19 cellular contexts compared by ENCODE assay signal in genomic region chr11:657691-658126, GRCh38. TPM values are rescaled to one million over a fixed set of nuclear protein-coding genes. Genes with fewer than 3 reads are reported as not detected.
DNase-seq lines count a peak whose midpoint lies in the region; ATAC-seq and TF ChIP-seq lines count a peak whose summit lies in the region.
"Had no signal": no experiment of that assay in that cellular context is flagged by ENCODE, and none has a peak within 500 bp of the region (broad histone marks: within the 10 kb centered on the region; RNA-seq: fewer than 3 reads in every experiment).

No MANE protein-coding gene starts in this region.

- H3K4me3 Mint-ChIP-seq in activated CD4-positive, alpha-beta T cell treated with anti-CD3 and anti-CD28 coated beads, Interleukin-2, amount 10 ng/mL, durations not matched to agents 24 days and 14 days: no peak overlapping the region
- H3K4me3 Mint-ChIP-seq: CD8-positive, alpha-beta memory T cell had no signal

- BruUV-seq in mammary epithelial cell (replicated peaks; lab: Mats Ljungman, UMichigan): no TSS peak

- peak overlapping the region in 3 of 4 donors; percentile 47 to 89 (median 84) for H3K27ac ChIP-seq in Peyer's patch
- no peak overlapping the region for H3K27ac ChIP-seq in mammary epithelial cell (ENCODE audit: insufficient read depth, low read depth, low read length)
- no peak overlapping the region for H3K27ac ChIP-seq in osteoblast (ENCODE audit: low read depth, low read length)
- H3K27ac ChIP-seq: SK-N-MC had no signal

- peaks cover 0 to 53% (median 7%) of the 10 kb centered on the region in 4 donors for H3K4me1 ChIP-seq in Peyer's patch
- peaks cover 16% of the 10 kb centered on the region for H3K4me1 ChIP-seq in mammary epithelial cell (ENCODE audit: insufficient read depth, low read length)
- H3K4me1 ChIP-seq in osteoblast (ENCODE audit: insufficient read depth, low read length): no peaks in the 10 kb centered on the region
- H3K4me1 ChIP-seq: HAP-1 had no signal

- peaks cover 2% of the 10 kb centered on the region for H3K4me1 Mint-ChIP-seq in activated CD4-positive, alpha-beta T cell treated with anti-CD3 and anti-CD28 coated beads, Interleukin-2, amount 10 ng/mL, durations not matched to agents 24 days and 14 days
- H3K4me1 Mint-ChIP-seq: CD8-positive, alpha-beta memory T cell had no signal

- H3K4me2 ChIP-seq in mammary epithelial cell (ENCODE audit: insufficient read depth, low read depth, low read length) (no peak overlapping the region), osteoblast (ENCODE audit: insufficient read depth, low read length) (no peak overlapping the region)

- DNase-seq in Peyer's patch: peak in 2 of 3 donors; percentile 81 to 83
- DNase-seq in mammary epithelial cell: no peak
- no peak for DNase-seq in left colon
- peak; percentile 62 for DNase-seq in osteoblast (ENCODE audit: insufficient read length, low spot score, missing footprints)
- no peak for DNase-seq in activated naive CD4-positive, alpha-beta T cell (lab: John Stamatoyannopoulos, UW)
- no peak for DNase-seq in SHP77 (lab: John Stamatoyannopoulos, UW)
- no peak for DNase-seq in activated CD4-positive, alpha-beta T cell treated with anti-CD3 and anti-CD28 coated beads, Interleukin-2, amount 10 ng/mL, durations not matched to agents 24 days and 14 days
- DNase-seq: ACHN; CD8-positive, alpha-beta memory T cell; DMS53; EL; NCI-H1092 treated with DMSO at 0.1 percent for 48 hours; NCI-H2081 treated with DMSO at 0.1 percent for 48 hours; Right ventricle myocardium superior had no signal

- peaks cover 16% of the 10 kb centered on the region for H3K36me3 Mint-ChIP-seq in activated CD4-positive, alpha-beta T cell treated with anti-CD3 and anti-CD28 coated beads, Interleukin-2, amount 10 ng/mL, durations not matched to agents 24 days and 14 days (ENCODE audit: low read depth)

- peak overlapping the region in 1 of 4 donors; percentile 3 for H3K4me3 ChIP-seq in Peyer's patch
- H3K4me3 ChIP-seq in mammary epithelial cell (replicated peaks in 1 of 3; ENCODE audit: insufficient read depth in 1 of 3, low read depth in 2 of 3, low read length in 3 of 3): no peak overlapping the region
- H3K4me3 ChIP-seq in osteoblast (ENCODE audit: insufficient read depth, low read length): no peak overlapping the region
- H3K4me3 ChIP-seq: GM12878, HAP-1, SK-N-MC had no signal

- CTCF ChIA-PET in mammary epithelial cell (lab: Charles Lee; ENCODE audit: low non-redundant PET): no interaction called here

- H3K27ac Mint-ChIP-seq in activated CD4-positive, alpha-beta T cell treated with anti-CD3 and anti-CD28 coated beads, Interleukin-2, amount 10 ng/mL, durations not matched to agents 24 days and 14 days: no peak overlapping the region

- 64% methylated on average over 14 of the region's 14 CpGs for WGBS in mammary epithelial cell (ENCODE audit: low coverage, missing lambda C conversion rate)

- H2AFZ ChIP-seq in mammary epithelial cell (ENCODE audit: low read depth, low read length): no peak overlapping the region
- no peak overlapping the region for H2AFZ ChIP-seq in osteoblast (ENCODE audit: low read length)

- peaks cover 0 to 15% (median 0%) of the 10 kb centered on the region in 3 donors for H3K36me3 ChIP-seq in Peyer's patch
- peaks cover 2% of the 10 kb centered on the region for H3K36me3 ChIP-seq in mammary epithelial cell (ENCODE audit: insufficient read depth, low read length)
- H3K36me3 ChIP-seq in osteoblast (ENCODE audit: insufficient read depth, low read length): peaks cover 13% of the 10 kb centered on the region

- ATAC-seq in left colon: peak; percentile 73
- ATAC-seq: GM12878 had no signal

- TF ChIP-seq POLR2A in Peyer's patch (IDR thresholded peaks at IDR 0.05): peak; percentile 37 to 46

- peak overlapping the region; percentile 7 for H3K9ac ChIP-seq in mammary epithelial cell (ENCODE audit: insufficient read depth, low read length)

- no peaks in the 10 kb centered on the region for H3K27me3 ChIP-seq in Peyer's patch
- H3K27me3 ChIP-seq in mammary epithelial cell (ENCODE audit: insufficient read depth, low read length): no peaks in the 10 kb centered on the region
- no peaks in the 10 kb centered on the region for H3K27me3 ChIP-seq in osteoblast (ENCODE audit: insufficient read depth, low read length)

- H3K79me2 ChIP-seq in mammary epithelial cell (ENCODE audit: insufficient read depth, low read length) (peaks cover 5% of the 10 kb centered on the region), osteoblast (ENCODE audit: insufficient read depth, low read length) (peaks cover 4% of the 10 kb centered on the region)

- H3K9me3 ChIP-seq in Peyer's patch: no peaks in the 10 kb centered on the region
- no peaks in the 10 kb centered on the region for H3K9me3 ChIP-seq in mammary epithelial cell (replicated peaks; ENCODE audit: insufficient read depth, low read length)
- no peaks in the 10 kb centered on the region for H3K9me3 ChIP-seq in osteoblast (ENCODE audit: low read depth, low read length)
- H3K9me3 ChIP-seq: HAP-1 had no signal

- dilution Hi-C loops in mammary epithelial cell (cut with HindIII; ENCODE audit: low sequenced_read_pairs): loop anchor here (25.0 kb wide), 1 partner anchor 145 kb away; the partner anchor contains the start of gene RNH1

- no peaks in the 10 kb centered on the region for H4K20me1 ChIP-seq in mammary epithelial cell (ENCODE audit: insufficient read depth, low read length)
- peaks cover 15% of the 10 kb centered on the region for H4K20me1 ChIP-seq in osteoblast (ENCODE audit: insufficient read depth, low read length)

- TF ChIP-seq CTCF in Peyer's patch (IDR thresholded peaks at IDR 0.05): peak in 3 of 6 experiments; percentile 20 to 37 (median 26)
- no peak for TF ChIP-seq CTCF in mammary epithelial cell (conservative IDR thresholded peaks at IDR 0.05 in 1 of 2, IDR thresholded peaks at IDR 0.05 in 1 of 2; ENCODE audit: extremely low read depth in 1 of 2, insufficient read depth in 1 of 2, low read depth in 1 of 2, low read length in 2 of 2)
- TF ChIP-seq CTCF in osteoblast (IDR thresholded peaks at IDR 0.05; ENCODE audit: extremely low read depth, low read depth, low read length): no peak

- H3K9me3 Mint-ChIP-seq in activated CD4-positive, alpha-beta T cell treated with anti-CD3 and anti-CD28 coated beads, Interleukin-2, amount 10 ng/mL, durations not matched to agents 24 days and 14 days: no peaks in the 10 kb centered on the region
- H3K9me3 Mint-ChIP-seq: CD8-positive, alpha-beta memory T cell had no signal

- intact Hi-C loops in mammary epithelial cell (cut with micrococcal nuclease): no loop called here
- intact Hi-C loops in left colon (cut with DNase I, micrococcal nuclease): no loop called here
- intact Hi-C loops in activated CD4-positive, alpha-beta T cell treated with anti-CD3 and anti-CD28 coated beads, Interleukin-2, amount 10 ng/mL, durations not matched to agents 24 days and 14 days (cut with micrococcal nuclease): no loop called here

- in situ Hi-C loops in mammary epithelial cell (cut with MboI; ENCODE audit: low sequenced_read_pairs in 2 of 2): no loop called here

- H3K27me3 Mint-ChIP-seq in activated CD4-positive, alpha-beta T cell treated with anti-CD3 and anti-CD28 coated beads, Interleukin-2, amount 10 ng/mL, durations not matched to agents 24 days and 14 days: no peaks in the 10 kb centered on the region
- H3K27me3 Mint-ChIP-seq: CD8-positive, alpha-beta memory T cell had no signal

RNA-seq across cellular contexts. Expression of gene DRD4, which starts 20.6 kb away (rescaled TPM):
- total RNA-seq in Peyer's patch: 1 to 10 TPM in 2 of 4 donors, not detected in 2; 1.6 to 3.0 TPM
- total RNA-seq in mammary epithelial cell: 1 to 10 TPM in 1 of 2 donors, not detected in 1; 1.3 TPM
- not detected for polyA plus RNA-seq in mammary epithelial cell
- polyA minus RNA-seq in mammary epithelial cell: not detected
- total RNA-seq in left colon: 1 to 10 TPM; 1.3 to 1.9 TPM
- under 0.01 TPM in 1 of 2 replicates, not detected in the other for total RNA-seq in osteoblast
- total RNA-seq in activated CD4-positive, alpha-beta T cell treated with anti-CD3 and anti-CD28 coated beads, Interleukin-2, amount 10 ng/mL, durations not matched to agents 24 days and 14 days: 0.14 and 0.28 TPM in 2 replicates
- total RNA-seq: GM12878, LHCN-M2, Right ventricle myocardium superior had no signal
- polyA plus RNA-seq: CD8-positive, alpha-beta memory T cell; GM12878 had no signal

RNA-seq across cellular contexts. Expression of gene SCT, which starts 30.7 kb away (rescaled TPM):
- total RNA-seq in Peyer's patch: 10 to 100 TPM in 1 of 4 donors, not detected in 3; 12.6 TPM
- not detected for total RNA-seq in mammary epithelial cell
- not detected for polyA plus RNA-seq in mammary epithelial cell
- not detected for polyA minus RNA-seq in mammary epithelial cell
- 1 to 10 TPM in 1 of 2 donors, not detected in 1; 2.7 TPM for total RNA-seq in left colon
- total RNA-seq in osteoblast: not detected in 2 replicates
- not detected in 2 replicates for total RNA-seq in activated CD4-positive, alpha-beta T cell treated with anti-CD3 and anti-CD28 coated beads, Interleukin-2, amount 10 ng/mL, durations not matched to agents 24 days and 14 days
- total RNA-seq: CD8-positive, alpha-beta memory T cell; GM12878; LHCN-M2; NCI-H460; Right ventricle myocardium superior had no signal
- polyA plus RNA-seq: CD8-positive, alpha-beta memory T cell; GM12878 had no signal

RNA-seq across cellular contexts. Expression of gene CDHR5, which starts 33.0 kb away (rescaled TPM):
- total RNA-seq in Peyer's patch: 1,000 to 10,000 TPM in 3 of 4 donors, 10 to 100 TPM in 1; 77.6 to 1,696 (median 1,274) TPM
- not detected for total RNA-seq in mammary epithelial cell
- not detected for polyA plus RNA-seq in mammary epithelial cell
- not detected for polyA minus RNA-seq in mammary epithelial cell
- total RNA-seq in left colon: 100 to 1,000 TPM; 359 to 611 TPM
- total RNA-seq in osteoblast: not detected in 2 replicates
- not detected in 2 replicates for total RNA-seq in activated CD4-positive, alpha-beta T cell treated with anti-CD3 and anti-CD28 coated beads, Interleukin-2, amount 10 ng/mL, durations not matched to agents 24 days and 14 days
- total RNA-seq: CD8-positive, alpha-beta memory T cell; GM12878; LHCN-M2; Right ventricle myocardium superior had no signal
- polyA plus RNA-seq: CD8-positive, alpha-beta memory T cell had no signal

RNA-seq across cellular contexts. Expression of gene DEAF1, which starts 37.3 kb away (rescaled TPM):
- total RNA-seq in Peyer's patch (10 to 100 TPM; 14.9 to 56.2 (median 47.0) TPM), mammary epithelial cell (10 to 100 TPM; 31.2 to 32.0 TPM), left colon (10 to 100 TPM; 24.1 to 27.1 TPM), osteoblast (38.0 and 44.2 TPM in 2 replicates)
- 15.2 TPM for polyA plus RNA-seq in mammary epithelial cell
- polyA minus RNA-seq in mammary epithelial cell: 28.2 TPM
- 66.3 and 73.9 TPM in 2 replicates for total RNA-seq in activated CD4-positive, alpha-beta T cell treated with anti-CD3 and anti-CD28 coated beads, Interleukin-2, amount 10 ng/mL, durations not matched to agents 24 days and 14 days

RNA-seq across cellular contexts. Expression of gene TMEM80, which starts 37.9 kb away (rescaled TPM):
- 10 to 100 TPM; 10.7 to 58.9 (median 44.5) TPM for total RNA-seq in Peyer's patch
- total RNA-seq in mammary epithelial cell: 10 to 100 TPM; 10.0 to 22.5 TPM
- polyA plus RNA-seq in mammary epithelial cell: 9.6 TPM
- 1.6 TPM for polyA minus RNA-seq in mammary epithelial cell
- 10 to 100 TPM; 26.9 to 31.3 TPM for total RNA-seq in left colon
- 17.4 and 21.2 TPM in 2 replicates for total RNA-seq in osteoblast
- total RNA-seq in activated CD4-positive, alpha-beta T cell treated with anti-CD3 and anti-CD28 coated beads, Interleukin-2, amount 10 ng/mL, durations not matched to agents 24 days and 14 days: 12.3 and 12.5 TPM in 2 replicates

Comparison
In these comparisons a context has a peak if more than half of its experiments do, and no peak if none do; other contexts are left out.
1. DNase-seq: peak in Peyer's patch (2 of 3) and osteoblast (single experiment); none in mammary epithelial cell (single experiment), left colon (0 of 2), activated naive CD4-positive, alpha-beta T cell (0 of 4), SHP77 (0 of 2) and activated CD4-positive, alpha-beta T cell treated with anti-CD3 and anti-CD28 coated beads, Interleukin-2, amount 10 ng/mL, durations not matched to agents 24 days and 14 days (single experiment).
2. H3K27ac ChIP-seq: peak in Peyer's patch (3 of 4); none in mammary epithelial cell (single experiment) and osteoblast (single experiment).
3. RNA of gene CDHR5, which starts 33.0 kb away (total RNA-seq): 77.6 to 1,696 TPM in Peyer's patch and 359 to 611 TPM in left colon; not detected in mammary epithelial cell, not detected in osteoblast and not detected in activated CD4-positive, alpha-beta T cell treated with anti-CD3 and anti-CD28 coated beads, Interleukin-2, amount 10 ng/mL, durations not matched to agents 24 days and 14 days; every median in the first group is over 10 times any median in the second.